1 cellular context compared by ENCODE assay signal in genomic region chr11:102640946-102641345, GRCh38.
TF ChIP-seq lines count a peak whose summit lies in the region.

No MANE protein-coding gene starts in this region.

TF ChIP-seq in HepG2, 621 proteins besides CTCF, POLR2A, EP300 and RAD21 (continued from another document and continues in another):
- TF ChIP-seq ATF4 (CRISPR knock-in tag; IDR thresholded peaks at IDR 0.05): no peak
- peak; percentile 60; the same call in 1 of the 2 replicates for TF ChIP-seq ZMYM3 (CRISPR knock-in tag; IDR thresholded peaks at IDR 0.05)
- no peak for TF ChIP-seq EHMT2 (IDR thresholded peaks at IDR 0.05; ENCODE audit: borderline replicate concordance, low read depth, low read length)
- no peak for TF ChIP-seq ELF4 (CRISPR knock-in tag; IDR thresholded peaks at IDR 0.05; ENCODE audit: borderline replicate concordance)
- TF ChIP-seq ZNF703 (CRISPR knock-in tag; IDR thresholded peaks at IDR 0.05; ENCODE audit: borderline replicate concordance): no peak
- peak; percentile 81 for TF ChIP-seq BCL6 (CRISPR knock-in tag; IDR thresholded peaks at IDR 0.05)
- TF ChIP-seq SIX1 (CRISPR knock-in tag; IDR thresholded peaks at IDR 0.05; ENCODE audit: borderline replicate concordance): 0 out of 2 replicates have a peak, but pooled peaks have one; percentile 43
- no peak for TF ChIP-seq ZNF124 (CRISPR knock-in tag; IDR thresholded peaks at IDR 0.05)
- peak; percentile 92 for TF ChIP-seq HOMEZ (CRISPR knock-in tag; IDR thresholded peaks at IDR 0.05; ENCODE audit: low read depth)
- TF ChIP-seq ZNF143 (CRISPR knock-in tag; IDR thresholded peaks at IDR 0.05): no peak
- TF ChIP-seq ZNF687 (CRISPR knock-in tag; IDR thresholded peaks at IDR 0.05): peak; percentile 24; the same call in 1 of the 2 replicates
- TF ChIP-seq ZBTB3 (CRISPR knock-in tag; IDR thresholded peaks at IDR 0.05; ENCODE audit: borderline replicate concordance, low read depth): no peak
- TF ChIP-seq NFE2 (CRISPR knock-in tag; IDR thresholded peaks at IDR 0.05): no peak
- TF ChIP-seq TGIF2 (CRISPR knock-in tag; IDR thresholded peaks at IDR 0.05): no peak
- peak; percentile 84 for TF ChIP-seq FOXP4 (CRISPR knock-in tag; IDR thresholded peaks at IDR 0.05)
- no peak for TF ChIP-seq STAT5B (CRISPR knock-in tag; IDR thresholded peaks at IDR 0.05)
- TF ChIP-seq PATZ1 (CRISPR knock-in tag; IDR thresholded peaks at IDR 0.05): no peak
- TF ChIP-seq NAIF1 (CRISPR knock-in tag; IDR thresholded peaks at IDR 0.05; ENCODE audit: borderline replicate concordance): no peak
- TF ChIP-seq TCF7 (IDR thresholded peaks at IDR 0.05; ENCODE audit: low read depth): peak; percentile 36; the same call in 1 of the 2 replicates
- 0 out of 2 replicates have a peak, but pooled peaks have one; percentile 25 for TF ChIP-seq RCOR2 (CRISPR knock-in tag; IDR thresholded peaks at IDR 0.05)
- no peak for TF ChIP-seq ZBTB10 (CRISPR knock-in tag; IDR thresholded peaks at IDR 0.05; ENCODE audit: borderline replicate concordance)
- peak; percentile 78; the same call in 1 of the 2 replicates for TF ChIP-seq THRA (CRISPR knock-in tag; IDR thresholded peaks at IDR 0.05; ENCODE audit: borderline replicate concordance)
- TF ChIP-seq MZF1 (CRISPR knock-in tag; IDR thresholded peaks at IDR 0.05; ENCODE audit: borderline replicate concordance): no peak
- 0 out of 2 replicates have a peak, but pooled peaks have one; percentile 46 for TF ChIP-seq ZNF280D (CRISPR knock-in tag; IDR thresholded peaks at IDR 0.05)
- peak; percentile 26; the same call in 1 of the 2 replicates for TF ChIP-seq CEBPB (IDR thresholded peaks at IDR 0.05; ENCODE audit: borderline replicate concordance, low read depth, low read length)
- TF ChIP-seq PPARG (CRISPR knock-in tag; conservative IDR thresholded peaks at IDR 0.05): peak; percentile 53; the same call in 1 of the 2 replicates
- TF ChIP-seq GATAD2A (CRISPR knock-in tag; IDR thresholded peaks at IDR 0.05): peak; percentile 74
- TF ChIP-seq FOXC1 (CRISPR knock-in tag; IDR thresholded peaks at IDR 0.05; ENCODE audit: borderline replicate concordance): no peak
- peak; percentile 60; the same call in 1 of the 2 replicates for TF ChIP-seq RERE (CRISPR knock-in tag; IDR thresholded peaks at IDR 0.05; ENCODE audit: low read depth)
- no peak for TF ChIP-seq ATF7-NPFF (CRISPR knock-in tag; IDR thresholded peaks at IDR 0.05; ENCODE audit: low read depth)
